20 cellular contexts compared by ENCODE assay signal in the genomic region with DNA sequence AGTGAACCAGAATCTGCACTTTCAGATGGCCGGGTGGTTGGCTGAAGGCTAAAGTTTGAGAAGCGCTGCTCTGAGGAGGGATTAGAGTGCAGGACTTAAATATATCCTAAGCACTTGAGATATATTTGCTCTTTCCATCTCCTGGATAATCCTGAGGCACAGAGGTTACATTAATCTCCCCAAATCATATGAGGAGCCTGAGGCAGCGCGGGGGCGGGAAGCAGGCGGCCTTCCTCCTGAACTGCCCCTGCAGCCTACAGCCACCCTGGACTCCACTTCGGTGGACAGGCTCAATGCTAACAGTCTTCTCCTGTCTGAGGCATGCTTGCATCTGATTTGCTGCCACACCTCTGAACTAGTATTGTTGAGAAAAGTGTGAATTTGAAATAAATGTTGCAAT.
DNase-seq lines count a peak whose midpoint lies in the region; ATAC-seq and TF ChIP-seq lines count a peak whose summit lies in the region.
"Had no signal": no experiment of that assay in that cellular context is flagged by ENCODE, and none has a peak within 500 bp of the region (broad histone marks: within the 10 kb centered on the region; RNA-seq: fewer than 3 reads in every experiment).

No MANE protein-coding gene starts in this region.

- peaks cover 26% of the 10 kb centered on the region for H3K4me1 Mint-ChIP-seq in activated naive CD8-positive, alpha-beta T cell (ENCODE audit: low read depth)
- H3K4me1 Mint-ChIP-seq in activated naive CD8-positive, alpha-beta T cell treated with anti-CD3 and anti-CD28 coated beads, Interleukin-2, amount 50 U/mL, for 24 hours = peaks cover 21% of the 10 kb centered on the region
- peaks cover 22% of the 10 kb centered on the region for H3K4me1 Mint-ChIP-seq in activated T-helper 17 cell treated with anti-CD3 and anti-CD28 coated beads, Interleukin-2, amount 50 U/mL, for 72 hours
- H3K4me1 Mint-ChIP-seq: CD14-positive monocyte had no signal

- peak overlapping the region; percentile 84; the same call in 1 of the 2 replicates for H4K91ac ChIP-seq in IMR-90 (ENCODE audit: insufficient read depth, low read depth, low read length)

- H3K4me2 ChIP-seq in IMR-90 (ENCODE audit: low read depth, low read length) (no peak overlapping the region), osteoblast (ENCODE audit: insufficient read depth, low read length) (peak overlapping the region; percentile 52)
- H3K4me2 ChIP-seq: KMS-11 had no signal

- peaks cover 98% of the 10 kb centered on the region for H3K79me2 ChIP-seq in osteoblast (ENCODE audit: insufficient read depth, low read length)

- TF ChIP-seq CTCF in IMR-90 (conservative IDR thresholded peaks at IDR 0.05; ENCODE audit: low read depth, low read length) (no peak), osteoblast (IDR thresholded peaks at IDR 0.05; ENCODE audit: extremely low read depth, low read depth, low read length) (no peak)

- peaks cover 5% of the 10 kb centered on the region for H3K9me3 Mint-ChIP-seq in activated naive CD8-positive, alpha-beta T cell (ENCODE audit: low read depth)
- peaks cover 8% of the 10 kb centered on the region for H3K9me3 Mint-ChIP-seq in activated naive CD8-positive, alpha-beta T cell treated with anti-CD3 and anti-CD28 coated beads, Interleukin-2, amount 50 U/mL, for 24 hours
- H3K9me3 Mint-ChIP-seq in activated T-helper 17 cell treated with anti-CD3 and anti-CD28 coated beads, Interleukin-2, amount 50 U/mL, for 72 hours = peaks cover 7% of the 10 kb centered on the region

- H2AK5ac ChIP-seq in IMR-90 (ENCODE audit: low read depth, low read length) = peak overlapping the region; percentile 86

- no peak overlapping the region for H3K4me3 ChIP-seq in IMR-90 (ENCODE audit: insufficient read depth, low read depth, low read length)
- H3K4me3 ChIP-seq in osteoblast (ENCODE audit: insufficient read depth, low read length) = no peak overlapping the region
- H3K4me3 ChIP-seq: dorsolateral prefrontal cortex, prostate gland, SK-N-MC, stomach, tibial artery had no signal

- no peaks in the 10 kb centered on the region for H3K27me3 Mint-ChIP-seq in activated naive CD8-positive, alpha-beta T cell
- H3K27me3 Mint-ChIP-seq in activated naive CD8-positive, alpha-beta T cell treated with anti-CD3 and anti-CD28 coated beads, Interleukin-2, amount 50 U/mL, for 24 hours = peaks cover 4% of the 10 kb centered on the region
- H3K27me3 Mint-ChIP-seq in activated T-helper 17 cell treated with anti-CD3 and anti-CD28 coated beads, Interleukin-2, amount 50 U/mL, for 72 hours = no peaks in the 10 kb centered on the region
- H3K27me3 Mint-ChIP-seq: central memory CD8-positive, alpha-beta T cell had no signal

- H2BK5ac ChIP-seq in IMR-90 (ENCODE audit: low read depth, low read length, poor library complexity, severe bottlenecking) = peak overlapping the region; percentile 90

- peak overlapping the region in 1 of 2 experiments; percentile 90; a peak in 2 of 4 replicates for H4K8ac ChIP-seq in IMR-90 (ENCODE audit: low read depth in 2 of 2, low read length in 2 of 2)

- no peak overlapping the region for H3K4me3 Mint-ChIP-seq in activated naive CD8-positive, alpha-beta T cell
- H3K4me3 Mint-ChIP-seq in activated naive CD8-positive, alpha-beta T cell treated with anti-CD3 and anti-CD28 coated beads, Interleukin-2, amount 50 U/mL, for 24 hours = no peak overlapping the region
- peak overlapping the region; percentile 69 for H3K4me3 Mint-ChIP-seq in activated T-helper 17 cell treated with anti-CD3 and anti-CD28 coated beads, Interleukin-2, amount 50 U/mL, for 72 hours
- H3K4me3 Mint-ChIP-seq: CD14-positive monocyte; central memory CD8-positive, alpha-beta T cell had no signal

- H3K4ac ChIP-seq in IMR-90 (ENCODE audit: low read depth, low read length) = peak overlapping the region; percentile 84

- H3K18ac ChIP-seq in IMR-90 (ENCODE audit: low read depth, low read length) = peak overlapping the region; percentile 34

- H3K27ac ChIP-seq in IMR-90 (ENCODE audit: insufficient read depth, low read length) = peak overlapping the region; percentile 74
- H3K27ac ChIP-seq in osteoblast (ENCODE audit: low read depth, low read length) = peak overlapping the region; percentile 89
- H3K27ac ChIP-seq: KMS-11, prostate gland, SK-N-MC, tibial artery had no signal

- peak overlapping the region; percentile 5; the same call in 1 of the 2 replicates for H3K9ac ChIP-seq in IMR-90 (ENCODE audit: low read depth, low read length)
- H3K9ac ChIP-seq: KMS-11 had no signal

- TF ChIP-seq RAD21 in IMR-90 (IDR thresholded peaks at IDR 0.05; ENCODE audit: low read length) = no peak

- H3K56ac ChIP-seq in IMR-90 (ENCODE audit: extremely low read depth, insufficient read depth, low read length) = peak overlapping the region; percentile 51; the same call in 1 of the 2 replicates

- intact Hi-C loops in IMR-90 (cut with micrococcal nuclease) = loop anchor here (5.0 kb wide), 1 partner anchor 740 kb away; no protein-coding TSS in a partner anchor

- BruUV-seq in IMR-90 (replicated peaks; lab: Mats Ljungman, UMichigan) = no TSS peak

- H3K14ac ChIP-seq in IMR-90 (replicated peaks; ENCODE audit: low read depth, low read length) = peak overlapping the region; percentile 83

- peaks cover 25 to 86% of the 10 kb centered on the region in 2 experiments for H3K79me1 ChIP-seq in IMR-90 (ENCODE audit: low read depth in 1 of 2, low read length in 2 of 2)

- peak overlapping the region; percentile 74; the same call in 1 of the 2 replicates for H3K23ac ChIP-seq in IMR-90 (ENCODE audit: low read depth, low read length)

- peaks cover 52% of the 10 kb centered on the region for H3K36me3 ChIP-seq in IMR-90 (ENCODE audit: control insufficient read depth, insufficient read depth, low read length)
- H3K36me3 ChIP-seq in osteoblast (ENCODE audit: insufficient read depth, low read length) = peaks cover 84% of the 10 kb centered on the region
- H3K36me3 ChIP-seq: prostate gland had no signal

- dilution Hi-C loops in IMR-90 (cut with HindIII; ENCODE audit: low sequenced_read_pairs, unreplicated experiment) = no loop called here

- peaks cover 22% of the 10 kb centered on the region for H3K9me1 ChIP-seq in IMR-90 (ENCODE audit: insufficient read depth, low read length)

- DNase-seq in activated naive CD8-positive, alpha-beta T cell treated with anti-CD3 and anti-CD28 coated beads, Interleukin-2, amount 50 U/mL, for 24 hours = no peak
- DNase-seq in IMR-90 (no peak), osteoblast (ENCODE audit: insufficient read length, low spot score, missing footprints) (no peak), kidney tubule cell (ENCODE audit: low spot score) (no peak), GOT3 (lab: John Stamatoyannopoulos, UW) (no peak)
- DNase-seq: activated naive CD4-positive, alpha-beta T cell treated with anti-CD3 and anti-CD28 coated beads, Interleukin-2, amount 50 U/mL, for 16 hours; aorta; dorsolateral prefrontal cortex; head of caudate nucleus; NCI-H146; stomach; tibial artery had no signal

- H3K4me1 ChIP-seq in IMR-90 (ENCODE audit: control insufficient read depth, insufficient read depth, low read length) (peaks cover 33% of the 10 kb centered on the region), osteoblast (ENCODE audit: insufficient read depth, low read length) (peaks cover 63% of the 10 kb centered on the region)
- H3K4me1 ChIP-seq: prostate gland had no signal

- H2AK9ac ChIP-seq in IMR-90 (replicated peaks; ENCODE audit: low read depth, low read length, poor library complexity) = peak overlapping the region; percentile 12

- peak overlapping the region; percentile 88; the same call in 1 of the 3 replicates for H2BK15ac ChIP-seq in IMR-90 (ENCODE audit: low read depth, low read length)

- H3K27ac Mint-ChIP-seq in activated naive CD8-positive, alpha-beta T cell = peak overlapping the region; percentile 9
- no peak overlapping the region for H3K27ac Mint-ChIP-seq in activated naive CD8-positive, alpha-beta T cell treated with anti-CD3 and anti-CD28 coated beads, Interleukin-2, amount 50 U/mL, for 24 hours
- H3K27ac Mint-ChIP-seq in activated T-helper 17 cell treated with anti-CD3 and anti-CD28 coated beads, Interleukin-2, amount 50 U/mL, for 72 hours = peak overlapping the region; percentile 84
- H3K27ac Mint-ChIP-seq: CD14-positive monocyte had no signal

- ATAC-seq in activated naive CD8-positive, alpha-beta T cell treated with anti-CD3 and anti-CD28 coated beads, Interleukin-2, amount 50 U/mL, for 24 hours = no peak
- ATAC-seq in IMR-90 (ENCODE audit: low read depth) (no peak), HG02763 (IDR thresholded peaks at IDR 0.05; ENCODE audit: unreplicated experiment) (no peak)
- no peak for ATAC-seq in activated T-helper 17 cell treated with anti-CD3 and anti-CD28 coated beads, Interleukin-2, amount 50 U/mL, for 72 hours (replicated peaks)

- no peak for TF ChIP-seq POLR2A in IMR-90 (IDR thresholded peaks at IDR 0.05; ENCODE audit: low read depth, low read length)

- H2BK20ac ChIP-seq in IMR-90 (ENCODE audit: low read depth, low read length) = peak overlapping the region; percentile 68

- WGBS in IMR-90 (ENCODE audit: extremely low coverage in 2 of 2, insufficient read length in 1 of 2), 2 experiments = 92% methylated on average over 4 of the region's 7 CpGs; no CpG with 5 or more reads in 1 of the 2 experiments

- H3K9me3 ChIP-seq in IMR-90 (ENCODE audit: control insufficient read depth, insufficient read depth, low read length) = no peaks in the 10 kb centered on the region
- H3K9me3 ChIP-seq in osteoblast (ENCODE audit: low read depth, low read length) = no peaks in the 10 kb centered on the region
- H3K9me3 ChIP-seq: prostate gland, stomach, tibial artery had no signal

- POLR2A ChIA-PET in IMR-90 (lab: Charles Lee; ENCODE audit: unreplicated experiment) = no interaction called here

- CTCF ChIA-PET in IMR-90 (lab: Yijun Ruan, JAX) = interaction anchor here (0.6 to 0.9 kb wide), 2 partner anchors 10 to 65 kb away, joined by 3 read pairs; no protein-coding TSS in a partner anchor

- no peaks in the 10 kb centered on the region for H3K27me3 ChIP-seq in IMR-90 (ENCODE audit: control insufficient read depth, insufficient read depth, low read length)
- no peaks in the 10 kb centered on the region for H3K27me3 ChIP-seq in osteoblast (ENCODE audit: insufficient read depth, low read length)
- H3K27me3 ChIP-seq: dorsolateral prefrontal cortex, stomach, tibial artery had no signal

- H2AFZ ChIP-seq in IMR-90 (replicated peaks; ENCODE audit: low read length, poor library complexity) (no peak overlapping the region), osteoblast (ENCODE audit: low read length) (no peak overlapping the region)

- peak overlapping the region; percentile 44; the same call in 1 of the 2 replicates for H4K5ac ChIP-seq in IMR-90 (ENCODE audit: low read depth, low read length)

- H4K20me1 ChIP-seq in IMR-90 (ENCODE audit: insufficient read depth, low read length) (peaks cover 11% of the 10 kb centered on the region; the same call in 1 of the 2 replicates), osteoblast (ENCODE audit: insufficient read depth, low read length) (no peaks in the 10 kb centered on the region)

- H2BK120ac ChIP-seq in IMR-90 (ENCODE audit: low read depth, low read length) = peak overlapping the region; percentile 87

- H3K36me3 Mint-ChIP-seq in activated naive CD8-positive, alpha-beta T cell = peaks cover 6% of the 10 kb centered on the region
- peaks cover 8% of the 10 kb centered on the region for H3K36me3 Mint-ChIP-seq in activated naive CD8-positive, alpha-beta T cell treated with anti-CD3 and anti-CD28 coated beads, Interleukin-2, amount 50 U/mL, for 24 hours (ENCODE audit: low read depth)
- peaks cover 32% of the 10 kb centered on the region for H3K36me3 Mint-ChIP-seq in activated T-helper 17 cell treated with anti-CD3 and anti-CD28 coated beads, Interleukin-2, amount 50 U/mL, for 72 hours (ENCODE audit: low read depth)

- in situ Hi-C loops in IMR-90 (cut with MboI; ENCODE audit: low sequenced_read_pairs) = no loop called here
